ENCODE assay signal across 25 cellular contexts in the genomic region with DNA sequence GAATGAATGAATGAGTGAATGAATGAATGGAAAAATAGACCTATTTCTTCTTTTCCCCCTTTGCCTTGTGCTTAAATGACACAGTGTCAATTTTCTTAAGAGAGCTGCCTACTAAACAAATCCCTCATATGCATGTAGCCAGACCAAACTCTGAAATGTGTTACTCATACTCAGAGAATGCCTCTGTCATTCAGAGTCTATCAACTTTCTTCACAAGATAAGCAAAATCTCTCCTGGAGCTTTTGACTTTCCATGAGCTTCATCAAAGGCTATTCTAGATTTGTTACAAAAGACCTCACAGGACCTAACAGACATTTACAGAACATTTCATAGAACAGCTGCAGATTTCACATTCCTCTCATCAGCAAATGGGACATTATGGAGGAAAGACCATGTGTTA.
DNase-seq lines count a peak whose midpoint lies in the region; ATAC-seq, FAIRE-seq and TF ChIP-seq lines count a peak whose summit lies in the region.
"Had no signal": no experiment of that assay in that cellular context is flagged by ENCODE, and none has a peak within 500 bp of the region (broad histone marks: within the 10 kb centered on the region; RNA-seq: fewer than 3 reads in every experiment).

No MANE protein-coding gene starts in this region.

- H3K36me3 Mint-ChIP-seq in Caco-2 (ENCODE audit: insufficient read depth, unreplicated experiment) (no peaks in the 10 kb centered on the region), nephron (ENCODE audit: low read depth) (peaks cover 4% of the 10 kb centered on the region)
- no peaks in the 10 kb centered on the region for H3K36me3 Mint-ChIP-seq in activated T-cell treated with anti-CD3 and anti-CD28 coated beads, Interleukin-2, amount 50 U/mL, for 4 hours (ENCODE audit: insufficient read depth)
- H3K36me3 Mint-ChIP-seq: CD4-positive, CD25-positive, alpha-beta regulatory T cell had no signal

- intact Hi-C loops in Caco-2 (cut with micrococcal nuclease; ENCODE audit: unreplicated experiment) = no loop called here

- H3K27ac ChIP-seq in RWPE1 = no peak overlapping the region
- H3K27ac ChIP-seq: KMS-11 had no signal

- DNase-seq in Caco-2 (no peak), RWPE1 (ENCODE audit: low spot score) (peak; percentile 28), bronchial epithelial cell (ENCODE audit: low read depth) (peak; percentile 22), left lobe of liver (ENCODE audit: low spot score) (no peak)
- no peak for DNase-seq in activated T-cell treated with anti-CD3 and anti-CD28 coated beads, Interleukin-2, amount 50 U/mL, for 4 hours
- no peak for DNase-seq in activated T-cell treated with anti-CD3 and anti-CD28 coated beads, Interleukin-2, amount 50 U/mL, for 1 hour
- DNase-seq: BE2C; CD4-positive, CD25-positive, alpha-beta regulatory T cell; COR-L47; DMS153; HFFc6; NCI-H1417; NCI-H187; NCI-H2107; NCI-H2227 treated with DMSO at 0.1 percent for 48 hours; NCI-H510A treated with DMSO at 0.1 percent for 48 hours; NCI-H82; RPMI8226 had no signal

- no peak overlapping the region for H3K4me3 Mint-ChIP-seq in Caco-2 (ENCODE audit: unreplicated experiment)
- peak overlapping the region in 1 of 3 experiments; percentile 8 for H3K4me3 Mint-ChIP-seq in nephron
- H3K4me3 Mint-ChIP-seq in activated T-cell treated with anti-CD3 and anti-CD28 coated beads, Interleukin-2, amount 50 U/mL, for 4 hours = no peak overlapping the region
- H3K4me3 Mint-ChIP-seq: CD4-positive, CD25-positive, alpha-beta regulatory T cell; HFFc6 had no signal

- ATAC-seq in activated T-cell treated with anti-CD3 and anti-CD28 coated beads, Interleukin-2, amount 50 U/mL, for 4 hours = no peak
- no peak for ATAC-seq in left lobe of liver
- no peak for ATAC-seq in GM18873 (IDR thresholded peaks at IDR 0.05; ENCODE audit: low FRiP score, unreplicated experiment)
- ATAC-seq: GM12878 had no signal

- H3K27me3 ChIP-seq in Caco-2 (replicated peaks; ENCODE audit: control insufficient read depth, insufficient read depth, low read length) = no peaks in the 10 kb centered on the region
- no peaks in the 10 kb centered on the region for H3K27me3 ChIP-seq in bronchial epithelial cell (ENCODE audit: control insufficient read depth, insufficient read depth, low read length)
- H3K27me3 ChIP-seq: BE2C had no signal

- H3K4me1 ChIP-seq in Caco-2 = peaks cover 21% of the 10 kb centered on the region

- peak overlapping the region; percentile 37 for H3K27ac Mint-ChIP-seq in Caco-2 (ENCODE audit: unreplicated experiment)
- H3K27ac Mint-ChIP-seq in nephron = peak overlapping the region; percentile 52 to 81 (median 63)
- H3K27ac Mint-ChIP-seq: CD4-positive, CD25-positive, alpha-beta regulatory T cell; HFFc6 had no signal

- FAIRE-seq in bronchial epithelial cell (lab: Jason Lieb, UNC) = no peak
- FAIRE-seq: A204.1, GM12878, GM18507, H54 had no signal

- POLR2A ChIA-PET in Caco-2 (lab: Charles Lee) = no interaction called here
- POLR2A ChIA-PET in RWPE1 (lab: Yijun Ruan, JAX; ENCODE audit: low non-redundant PET) = no interaction called here

- H3K4me1 Mint-ChIP-seq in Caco-2 (ENCODE audit: low read depth, unreplicated experiment) = peaks cover 13% of the 10 kb centered on the region
- peaks cover 39% of the 10 kb centered on the region for H3K4me1 Mint-ChIP-seq in nephron
- peaks cover 10% of the 10 kb centered on the region for H3K4me1 Mint-ChIP-seq in activated T-cell treated with anti-CD3 and anti-CD28 coated beads, Interleukin-2, amount 50 U/mL, for 4 hours (ENCODE audit: low read depth)

- H3K27me3 Mint-ChIP-seq in Caco-2 (ENCODE audit: insufficient read depth, unreplicated experiment) = no peaks in the 10 kb centered on the region
- H3K27me3 Mint-ChIP-seq in nephron (ENCODE audit: low read depth) = peaks cover 6% of the 10 kb centered on the region
- H3K27me3 Mint-ChIP-seq in activated T-cell treated with anti-CD3 and anti-CD28 coated beads, Interleukin-2, amount 50 U/mL, for 4 hours (ENCODE audit: low read depth) = no peaks in the 10 kb centered on the region
- H3K27me3 Mint-ChIP-seq: CD4-positive, CD25-positive, alpha-beta regulatory T cell had no signal

- CTCF ChIA-PET in Caco-2 (lab: Charles Lee) (interaction anchor here (1.2 kb wide), 1 partner anchor 29 kb away, joined by 7 read pairs; no protein-coding TSS in a partner anchor), RWPE1 (lab: Yijun Ruan, JAX) (interaction anchor here (0.5 to 1.4 kb wide), 4 partner anchors 25 to 1006 kb away, joined by 3 to 4 read pairs (median 4); no protein-coding TSS in a partner anchor)

- H3K36me3 ChIP-seq in Caco-2 (ENCODE audit: control insufficient read depth, insufficient read depth, low read length) = no peaks in the 10 kb centered on the region
- no peaks in the 10 kb centered on the region for H3K36me3 ChIP-seq in bronchial epithelial cell (ENCODE audit: control insufficient read depth, insufficient read depth, low read length)
- H3K36me3 ChIP-seq: BE2C had no signal

- H3K9me3 Mint-ChIP-seq in Caco-2 (ENCODE audit: unreplicated experiment) (peaks cover 10% of the 10 kb centered on the region), nephron (peaks cover 16% of the 10 kb centered on the region)
- peaks cover 5% of the 10 kb centered on the region for H3K9me3 Mint-ChIP-seq in activated T-cell treated with anti-CD3 and anti-CD28 coated beads, Interleukin-2, amount 50 U/mL, for 4 hours

- H3K4me3 ChIP-seq in Caco-2 (ENCODE audit: low read depth, low read length) = no peak overlapping the region
- no peak overlapping the region for H3K4me3 ChIP-seq in bronchial epithelial cell (ENCODE audit: low read depth, low read length)
- H3K4me3 ChIP-seq: GM12878 had no signal

- TF ChIP-seq CTCF in Caco-2 (IDR thresholded peaks at IDR 0.05; ENCODE audit: insufficient read depth in 1 of 2, low read depth in 1 of 2, low read length in 1 of 2, severe bottlenecking in 1 of 2, unreplicated experiment in 1 of 2) = no peak
- no peak for TF ChIP-seq CTCF in RWPE1 (conservative IDR thresholded peaks at IDR 0.05; ENCODE audit: low read depth)
- TF ChIP-seq CTCF in bronchial epithelial cell (IDR thresholded peaks at IDR 0.05; ENCODE audit: insufficient read depth, low read length, severe bottlenecking) = no peak
- TF ChIP-seq CTCF in nephron (IDR thresholded peaks at IDR 0.05; ENCODE audit: unreplicated experiment in 3 of 3) = no peak

- BruUV-seq in Caco-2 (replicated peaks; lab: Mats Ljungman, UMichigan) = no TSS peak

- H3K9me3 ChIP-seq in Caco-2 = peaks cover 12% of the 10 kb centered on the region; the same call in 1 of the 2 replicates

Comparison
In these comparisons a context has a peak if more than half of its experiments do, and no peak if none do; other contexts are left out.
1. DNase-seq: peak in RWPE1 (single experiment) and bronchial epithelial cell (single experiment); none in Caco-2 (0 of 2), activated T-cell treated with anti-CD3 and anti-CD28 coated beads, Interleukin-2, amount 50 U/mL, for 4 hours (single experiment), left lobe of liver (single experiment) and activated T-cell treated with anti-CD3 and anti-CD28 coated beads, Interleukin-2, amount 50 U/mL, for 1 hour (single experiment).